9 cellular contexts compared by ENCODE assay signal in genomic region chr20:50478162-50479036, GRCh38. TPM values are rescaled to one million over a fixed set of nuclear protein-coding genes. Genes with fewer than 3 reads are reported as not detected.
A peak's percentile ranks its signal among the peaks of the same experiment; 100 is the strongest.
DNase-seq lines count a peak whose midpoint lies in the region; ATAC-seq, FAIRE-seq and TF ChIP-seq lines count a peak whose summit lies in the region.
"Had no signal": no experiment of that assay in that cellular context is flagged by ENCODE, and none has a peak within 500 bp of the region (broad histone marks: within the 10 kb centered on the region; RNA-seq: fewer than 3 reads in every experiment).

No MANE protein-coding gene starts in this region.

- no peaks in the 10 kb centered on the region for H3K79me2 ChIP-seq in HCT116 (ENCODE audit: insufficient read depth, low read length)
- H3K79me2 ChIP-seq in H1 (ENCODE audit: control insufficient read depth in 1 of 2, insufficient read depth in 2 of 2, low read length in 2 of 2), result no peaks in the 10 kb centered on the region

- WGBS in H1 (ENCODE audit: extremely low coverage in 1 of 2, insufficient coverage in 1 of 2, insufficient read length in 1 of 2, insufficient replicate concordance in 2 of 2, low coverage in 1 of 2, low lambda C conversion rate in 2 of 2, missing lambda C conversion rate in 1 of 2), 2 experiments, result 54% methylated on average over 20 of the region's 22 CpGs; no CpG with 5 or more reads in 1 of the 2 experiments

- H3K4me1 Mint-ChIP-seq in natural killer cell, result peaks cover 9 to 14% of the 10 kb centered on the region in 2 donors

- no peaks in the 10 kb centered on the region for H3K36me3 Mint-ChIP-seq in natural killer cell

- no peak overlapping the region for H2BK12ac ChIP-seq in H1 (ENCODE audit: low read depth, low read length)

- TF ChIP-seq POLR2A in HCT116 (IDR thresholded peaks at IDR 0.05; ENCODE audit: borderline replicate concordance, extremely low read depth, insufficient read depth, insufficient read length), result no peak
- TF ChIP-seq POLR2A in H1 (IDR thresholded peaks at IDR 0.05; ENCODE audit: control extremely low read depth in 1 of 2, low read depth in 2 of 2, low read length in 2 of 2), result no peak

- no peaks in the 10 kb centered on the region for H3K9me3 Mint-ChIP-seq in natural killer cell

- H3K4me2 ChIP-seq in HCT116 (ENCODE audit: low read length) (peak overlapping the region; percentile 31; the same call in 1 of the 2 replicates), H1 (ENCODE audit: insufficient read depth in 1 of 2, low read depth in 2 of 2, low read length in 2 of 2) (no peak overlapping the region)

- H3K4ac ChIP-seq in H1 (replicated peaks; ENCODE audit: insufficient read length, low read depth, low read length), result peak overlapping the region; percentile 59

- H2BK15ac ChIP-seq in H1 (ENCODE audit: low read length), result no peak overlapping the region

- no peaks in the 10 kb centered on the region for H3K79me1 ChIP-seq in H1 (ENCODE audit: low read depth, low read length)

- no TSS peak for BruUV-seq in HCT116 (replicated peaks; lab: Mats Ljungman, UMichigan)

- peak; percentile 97 for ATAC-seq in HCT116
- peak; percentile 95 to 100 (median 100) for ATAC-seq in natural killer cell

- H3K9me3 ChIP-seq in HCT116 (ENCODE audit: control insufficient read depth in 1 of 2, insufficient read depth in 1 of 2, low read depth in 1 of 2, low read length in 2 of 2), result no peaks in the 10 kb centered on the region
- no peaks in the 10 kb centered on the region for H3K9me3 ChIP-seq in H1 (ENCODE audit: insufficient read depth in 2 of 2, low read depth in 1 of 2, low read length in 1 of 2)

- H3K9ac ChIP-seq in HCT116 (ENCODE audit: low read length) (no peak overlapping the region), H1 (replicated peaks in 1 of 4; ENCODE audit: extremely low read depth in 1 of 4, low read depth in 3 of 4, low read length in 3 of 4) (no peak overlapping the region)

- TF ChIP-seq RAD21 in HCT116 (IDR thresholded peaks at IDR 0.05; ENCODE audit: low read depth) (peak; percentile 71), H1 (IDR thresholded peaks at IDR 0.05 in 1 of 2, conservative IDR thresholded peaks at IDR 0.05 in 1 of 2; ENCODE audit: low read depth in 2 of 2, low read length in 2 of 2) (peak; percentile 52 to 76)

- H3K36me3 ChIP-seq in HCT116 (ENCODE audit: control insufficient read depth in 1 of 2, insufficient read depth in 2 of 2, low read length in 2 of 2) (no peaks in the 10 kb centered on the region), H1 (ENCODE audit: control insufficient read depth in 2 of 4, insufficient read depth in 4 of 4, low read length in 3 of 4) (no peaks in the 10 kb centered on the region)

- TF ChIP-seq CTCF in HCT116 (IDR thresholded peaks at IDR 0.05 in 2 of 3, conservative IDR thresholded peaks at IDR 0.05 in 1 of 3; ENCODE audit: borderline replicate concordance in 1 of 3, insufficient read depth in 1 of 3, low read depth in 2 of 3, low read length in 2 of 3) (peak; percentile 60 to 87 (median 75); a peak in 5 of 6 replicates), H1 (IDR thresholded peaks at IDR 0.05; ENCODE audit: control extremely low read depth in 1 of 3, insufficient read depth in 1 of 3, low read depth in 1 of 3, low read length in 3 of 3) (peak; percentile 83 to 90 (median 89)), natural killer cell (IDR thresholded peaks at IDR 0.05) (peak; percentile 77)

- peak overlapping the region; percentile 16; the same call in 1 of the 2 replicates for H3K27ac ChIP-seq in HCT116 (ENCODE audit: low read depth, low read length)
- H3K27ac ChIP-seq in H1 (ENCODE audit: low read depth, low read length), result no peak overlapping the region
- no peak overlapping the region for H3K27ac ChIP-seq in substantia nigra (ENCODE audit: low read depth, low read length, poor library complexity, severe bottlenecking)

- RAD21 ChIA-PET in HCT116 (lab: Charles Lee; ENCODE audit: low non-redundant PET in 1 of 2, low total read pairs in 2 of 2, uncharacterized antibody in 2 of 2, unreplicated experiment in 2 of 2), result interaction anchor here in 1 of 2 experiments (0.6 to 0.8 kb wide), 2 partner anchors 97 to 139 kb away, joined by 3 read pairs; no protein-coding TSS in a partner anchor

- intact Hi-C loops in HCT116 (cut with micrococcal nuclease) (loop anchor here (5.0 kb wide), 1 partner anchor 99 kb away; no protein-coding TSS in a partner anchor), natural killer cell (cut with micrococcal nuclease) (loop anchor here (1.0 kb wide), 3 partner anchors 32 to 102 kb away; partner anchors contain the start of gene PTPN1)

- H2AFZ ChIP-seq in HCT116 (ENCODE audit: low read depth, low read length, poor library complexity, severe bottlenecking) (peak overlapping the region; percentile 19), H1 (ENCODE audit: low read length) (peak overlapping the region; percentile 59; the same call in 1 of the 2 replicates)

- no peaks in the 10 kb centered on the region for H3K27me3 ChIP-seq in HCT116 (ENCODE audit: insufficient read depth, low read length)
- no peaks in the 10 kb centered on the region for H3K27me3 ChIP-seq in H1 (replicated peaks in 1 of 4; ENCODE audit: control insufficient read depth in 3 of 4, extremely low read depth in 1 of 4, insufficient read depth in 3 of 4, low read length in 3 of 4)

- no peak overlapping the region for H4K8ac ChIP-seq in H1 (ENCODE audit: extremely low read depth, insufficient read depth, low read length)

- no peak overlapping the region for H2BK5ac ChIP-seq in H1 (ENCODE audit: low read depth, low read length)

- no peak overlapping the region for H2AK5ac ChIP-seq in H1 (ENCODE audit: low read depth, low read length)

- peaks cover 0 to under 1% of the 10 kb centered on the region in 2 donors for H3K27me3 Mint-ChIP-seq in natural killer cell (ENCODE audit: low read depth in 2 of 2)

- no peak overlapping the region for H4K5ac ChIP-seq in H1 (ENCODE audit: insufficient read length, low read depth, low read length)

- no peak overlapping the region for H3K56ac ChIP-seq in H1 (replicated peaks; ENCODE audit: insufficient read length, low read depth, low read length)

- H3K23ac ChIP-seq in H1 (ENCODE audit: insufficient read length), result no peak overlapping the region

- no peak overlapping the region for H3K14ac ChIP-seq in H1 (ENCODE audit: insufficient read length)

- TF ChIP-seq EP300 in H1 (IDR thresholded peaks at IDR 0.05; ENCODE audit: borderline replicate concordance in 1 of 2, low read depth in 2 of 2, low read length in 2 of 2), result no peak

- H3K23me2 ChIP-seq in H1 (ENCODE audit: low read depth, low read length), result no peaks in the 10 kb centered on the region

- H2BK20ac ChIP-seq in H1 (ENCODE audit: low read length), result no peak overlapping the region

- no peak overlapping the region for H2BK120ac ChIP-seq in H1 (replicated peaks; ENCODE audit: low read depth, low read length)

- H3K4me3 Mint-ChIP-seq in natural killer cell, result no peak overlapping the region

- peak; percentile 76 for DNase-seq in ELF-1 (ENCODE audit: low read depth, low spot score)
- peak; percentile 47 for DNase-seq in HCT116 (ENCODE audit: low read depth, low spot score)
- DNase-seq in NCI-H526 treated with DMSO at 0.1 percent for 48 hours (lab: John Stamatoyannopoulos, UW), result peak; percentile 19
- peak; percentile 81 to 85 for DNase-seq in activated CD4-positive, alpha-beta T cell treated with anti-CD3 and anti-CD28 coated beads, Interleukin-2, amount 50 U/mL, for 48 hours
- DNase-seq in H1 (ENCODE audit: low read depth in 1 of 2, low spot score in 2 of 2), result peak in 1 of 2 experiments; percentile 79
- DNase-seq in natural killer cell, result peak; percentile 49
- DNase-seq in substantia nigra (lab: John Stamatoyannopoulos, UW), result peak in 25 of 49 donors; percentile 4 to 41 (median 15)
- DNase-seq in NCI-H2107 treated with DMSO at 0.1 percent for 48 hours (lab: John Stamatoyannopoulos, UW; ENCODE audit: unreplicated experiment), result no peak

- H3K27ac Mint-ChIP-seq in natural killer cell, result no peak overlapping the region

- H3K18ac ChIP-seq in H1 (ENCODE audit: extremely low read depth, low read length), result no peak overlapping the region

- H3K4me3 ChIP-seq in HCT116 (replicated peaks in 1 of 2; ENCODE audit: low read depth in 1 of 2, low read length in 2 of 2) (no peak overlapping the region), H1 (ENCODE audit: extremely low read depth in 1 of 4, insufficient read depth in 2 of 4, low read depth in 3 of 4, low read length in 4 of 4) (no peak overlapping the region)

- H3K4me1 ChIP-seq in HCT116 (ENCODE audit: control insufficient read depth in 1 of 2, insufficient read depth in 2 of 2, low read length in 2 of 2) (peaks cover 32 to 52% of the 10 kb centered on the region in 2 experiments), H1 (replicated peaks in 1 of 4; ENCODE audit: control insufficient read depth in 3 of 4, insufficient read depth in 4 of 4, low read length in 3 of 4) (no peaks in the 10 kb centered on the region)

- FAIRE-seq in H1 (lab: Jason Lieb, UNC), result no peak
- FAIRE-seq: colon had no signal

- CTCF ChIA-PET in HCT116 (lab: Charles Lee), result interaction anchor here (0.6 to 1.2 kb wide), 4 partner anchors 8 to 101 kb away, joined by 3 to 5 read pairs (median 3); no protein-coding TSS in a partner anchor
- CTCF ChIA-PET in H1 (lab: Charles Lee; ENCODE audit: partially characterized antibody), result interaction anchor here (0.6 to 3.8 kb wide), 33 partner anchors 10 to 275 kb away, joined by 3 to 36 read pairs (median 3); partner anchors contain the start of gene PTPN1

- no peaks in the 10 kb centered on the region for H3K9me2 ChIP-seq in HCT116 (ENCODE audit: insufficient read depth)

- H4K20me1 ChIP-seq in HCT116 (ENCODE audit: insufficient read depth), result no peaks in the 10 kb centered on the region
- H4K20me1 ChIP-seq in H1 (replicated peaks in 1 of 2; ENCODE audit: control insufficient read depth in 1 of 2, insufficient read depth in 2 of 2, low read length in 2 of 2), result no peaks in the 10 kb centered on the region

- POLR2A ChIA-PET in HCT116 (lab: Charles Lee), result no interaction called here
- POLR2A ChIA-PET in H1 (lab: Charles Lee; ENCODE audit: partially characterized antibody), result interaction anchor here (0.6 to 0.8 kb wide), 3 partner anchors 10 to 296 kb away, joined by 3 read pairs; no protein-coding TSS in a partner anchor

- H4K91ac ChIP-seq in H1 (replicated peaks; ENCODE audit: insufficient read length, low read length), result no peak overlapping the region

TF ChIP-seq in H1, 55 proteins besides CTCF, POLR2A, EP300 and RAD21 (continues in another document):
- TF ChIP-seq BACH1 (IDR thresholded peaks at IDR 0.05; ENCODE audit: low read length), result 0 out of 2 replicates have a peak, but pooled peaks have one; percentile 18

RNA-seq across cellular contexts. Expression of gene PTPN1, which starts 31.8 kb away (rescaled TPM):
- total RNA-seq in HCT116 (2021; ENCODE audit: unreplicated experiment) (47.5 TPM), natural killer cell (10 to 100 TPM; 52.9 to 64.5 (median 58.3) TPM)
- polyA plus RNA-seq in HCT116 (2012), result 28.6 and 33.0 TPM in 2 replicates
- total RNA-seq in H1 (2021; fragmentation: NEBNext Ultra II Directional; extraction: Animal tissue kit (Norgen Biotek cat#: 25700)), result 30.8 and 32.1 TPM in 2 replicates
- 18.4 and 18.6 TPM in 2 replicates for polyA plus RNA-seq in H1 (2011; rRNA removed)
- polyA plus RNA-seq in H1 (2011; cell fraction: cytosol; rRNA removed), result 18.0 TPM
- polyA plus RNA-seq in H1 (2011; cell fraction: nucleus; rRNA removed), result 19.0 TPM
- polyA plus RNA-seq in H1 (2012, experiment 1 of 2), result 20.7 to 26.6 TPM (median 24.5 TPM) in 4 replicates
- 15.2 TPM for polyA plus RNA-seq in H1 (2012, experiment 2 of 2)
- polyA plus RNA-seq in H1 (2013, experiment 1 of 2), result 24.8 TPM
- polyA plus RNA-seq in H1 (2013, experiment 2 of 2), result 23.8 TPM
- 18.1 and 19.4 TPM in 2 replicates for polyA minus RNA-seq in H1 (2011; rRNA and poly(A)+ RNA removed)
- 10.7 TPM for polyA minus RNA-seq in H1 (2011; cell fraction: cytosol; rRNA and poly(A)+ RNA removed)
- 15.3 TPM for polyA minus RNA-seq in H1 (2011; cell fraction: nucleus; rRNA and poly(A)+ RNA removed)
